Comparison of ENCODE assay signal across 9 cellular contexts in the genomic region with DNA sequence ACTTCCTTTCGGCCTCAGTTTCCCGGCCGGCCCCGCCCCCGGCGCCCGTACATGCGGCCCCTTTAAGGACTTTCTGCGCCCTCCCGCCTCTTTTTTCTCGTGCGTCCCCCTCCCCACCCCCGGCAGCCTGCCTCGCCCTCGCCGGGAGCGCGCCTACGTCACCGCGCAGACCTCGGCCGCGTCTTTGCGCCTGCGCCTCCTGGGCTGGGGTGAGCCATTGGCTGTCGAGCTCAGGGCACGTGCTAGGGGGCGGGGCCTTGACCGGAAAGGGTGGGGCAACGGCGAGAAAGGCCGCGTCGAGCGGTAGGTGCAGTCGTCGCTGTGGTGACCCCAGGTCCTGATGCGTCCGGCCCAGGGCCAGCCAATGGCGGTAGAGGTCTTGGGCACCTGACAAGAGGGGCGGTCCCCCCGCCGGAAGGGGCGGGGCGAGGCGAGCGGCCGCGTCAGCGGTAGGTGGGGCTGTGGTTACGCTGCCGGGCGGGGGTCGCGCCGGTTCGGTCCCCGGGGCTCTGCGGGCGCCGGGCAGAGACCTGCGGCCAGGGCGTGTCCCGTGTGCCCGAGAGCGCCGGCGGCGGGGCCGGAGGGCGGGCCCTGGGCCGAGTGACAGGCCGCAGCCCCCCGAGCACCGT.
DNase-seq lines count a peak whose midpoint lies in the region; ATAC-seq, FAIRE-seq and TF ChIP-seq lines count a peak whose summit lies in the region.
"Had no signal": no experiment of that assay in that cellular context is flagged by ENCODE, and none has a peak within 500 bp of the region (broad histone marks: within the 10 kb centered on the region; RNA-seq: fewer than 3 reads in every experiment).

UVSSA (plus strand) TSS at position 428 of the 629 bp plus-strand sequence. CDS start 884 bp downstream, outside the sequence.

- peak; percentile 78 for FAIRE-seq in islet of Langerhans (lab: Jason Lieb, UNC)
- FAIRE-seq: colon had no signal

- H3K9me3 Mint-ChIP-seq in central memory CD8-positive, alpha-beta T cell, result no peaks in the 10 kb centered on the region

- H3K27ac Mint-ChIP-seq in central memory CD8-positive, alpha-beta T cell (ENCODE audit: low read depth), result peak within 1 kb of the TSS; percentile 90

- peaks cover 45% of the 10 kb centered on the region for H3K4me1 Mint-ChIP-seq in central memory CD8-positive, alpha-beta T cell

- peak; percentile 94 for ATAC-seq in GM19025 (IDR thresholded peaks at IDR 0.05; ENCODE audit: low read depth, unreplicated experiment)
- ATAC-seq in HG03342 (IDR thresholded peaks at IDR 0.05; ENCODE audit: unreplicated experiment), result peak; percentile 93
- peak; percentile 94 for ATAC-seq in central memory CD8-positive, alpha-beta T cell (replicated peaks; ENCODE audit: extremely low read depth, poor library complexity, severe bottlenecking)

- no peaks in the 10 kb centered on the region for H3K27me3 Mint-ChIP-seq in central memory CD8-positive, alpha-beta T cell

- H3K4me3 ChIP-seq in AG09309 (ENCODE audit: control insufficient read depth, low read depth, low read length), result peak within 1 kb of the TSS; percentile 77

- H3K36me3 Mint-ChIP-seq in central memory CD8-positive, alpha-beta T cell (ENCODE audit: insufficient read depth), result peaks cover 16% of the 10 kb centered on the region

- peak within 1 kb of the TSS; percentile 87 for H3K4me3 Mint-ChIP-seq in central memory CD8-positive, alpha-beta T cell

- DNase-seq in AG09309 (ENCODE audit: low read depth) (peak; percentile 98), NCI-H446 (lab: John Stamatoyannopoulos, UW) (peak; percentile 90 to 97)
- peak; percentile 100 for DNase-seq in activated CD4-positive, CD25-positive, alpha-beta regulatory T cell treated with anti-CD3 and anti-CD28 coated beads, Interleukin-2, amount 50 U/mL, for 16 hours (ENCODE audit: low read depth, low spot score)
- DNase-seq in central memory CD8-positive, alpha-beta T cell (ENCODE audit: low spot score in 2 of 2), result peak; percentile 100
- DNase-seq in stimulated activated CD4-positive, alpha-beta T cell treated with anti-CD3 and anti-CD28 coated beads, Interleukin-12 subunit alpha, Interleukin-12 subunit beta, amount 100 ng/mL, for 4 hours, result peak; percentile 100

- TF ChIP-seq CTCF in AG09309 (IDR thresholded peaks at IDR 0.05; ENCODE audit: control insufficient read depth, insufficient read depth, low read depth, low read length, missing control alignments), result no peak

Comparison
In these comparisons a context has a peak if more than half of its experiments do, and no peak if none do; other contexts are left out.
1. Peak in every context shown above with its lines: DNase-seq, ATAC-seq and H3K4me3 ChIP-seq.